In genomic region chr11:79332017-79332416, GRCh38 we compare ENCODE assay signal across 30 cellular contexts.
"Had no signal": no experiment of that assay in that cellular context is flagged by ENCODE, and none has a peak within 500 bp of the region (broad histone marks: within the 10 kb centered on the region; RNA-seq: fewer than 3 reads in every experiment).

No MANE protein-coding gene starts in this region.

- H3K9me3 ChIP-seq: body of pancreas, heart right ventricle, lower lobe of right lung, psoas muscle, stomach, thyroid gland, upper lobe of left lung had no signal

- H3K27me3 ChIP-seq: body of pancreas, foreskin keratinocyte, heart right ventricle, neural progenitor cell, stomach, thyroid gland, upper lobe of left lung had no signal

- H3K9ac ChIP-seq: neural progenitor cell, parathyroid adenoma had no signal

- H3K4me3 ChIP-seq: body of pancreas, heart right ventricle, lower lobe of right lung, neural progenitor cell, psoas muscle, stomach, thyroid gland, upper lobe of left lung had no signal

- H3K4me1 ChIP-seq: body of pancreas, foreskin keratinocyte, lower lobe of right lung, parathyroid adenoma, psoas muscle, stomach, upper lobe of left lung had no signal

- DNase-seq: activated CD4-positive, alpha-beta memory T cell treated with anti-CD3 and anti-CD28 coated beads, Interleukin-2, amount 10 ng/mL, durations not matched to agents 7 days and 5 days; activated CD4-positive, alpha-beta T cell treated with anti-CD3 and anti-CD28 coated beads, Interleukin-2, amount 10 ng/mL, durations not matched to agents 24 days and 14 days; activated CD8-positive, alpha-beta memory T cell treated with anti-CD3 and anti-CD28 coated beads, Interleukin-2, amount 50 U/mL, for 48 hours; activated gamma-delta T cell; activated naive CD4-positive, alpha-beta T cell treated with anti-CD3 and anti-CD28 coated beads, Interleukin-2, amount 10 ng/mL, durations not matched to agents 7 days and 5 days; activated naive CD8-positive, alpha-beta T cell treated with anti-CD3 and anti-CD28 coated beads, Interleukin-2, amount 10 ng/mL, durations not matched to agents 7 days and 5 days; activated T-cell treated with anti-CD3 and anti-CD28 coated beads, Interleukin-2, amount 50 U/mL, for 24 hours; amygdala; body of pancreas; cortex of kidney; effector memory CD8-positive, alpha-beta T cell; erythroblast; foreskin keratinocyte; lower lobe of right lung; mesenchymal stem cell; naive thymus-derived CD8-positive, alpha-beta T cell; occipital lobe; psoas muscle; stimulated activated CD4-positive, alpha-beta T cell treated with anti-CD3 and anti-CD28 coated beads, Interleukin-15, amount 100 ng/mL, for 24 hours; stimulated activated CD4-positive, alpha-beta T cell treated with anti-CD3 and anti-CD28 coated beads, Interleukin-2, amount 100 ng/mL, for 24 hours; stimulated activated naive B cell treated with anti-CD40 and anti-IgM and Interleukin-4, amounts not matched to agents 10 μg/mL and 1 μg/mL and 100 μg/mL, for 72 hours; stomach; T-helper 9 cell; thyroid gland; upper lobe of left lung; WERI-Rb-1 had no signal

- H2AFZ ChIP-seq: neural progenitor cell, parathyroid adenoma had no signal

- H3K27ac ChIP-seq: body of pancreas, foreskin keratinocyte, heart right ventricle, lower lobe of right lung, neural progenitor cell, parathyroid adenoma, psoas muscle, stomach, thyroid gland, upper lobe of left lung, WERI-Rb-1 had no signal

- H3K4me2 ChIP-seq: neural progenitor cell had no signal

- H3K79me2 ChIP-seq: parathyroid adenoma had no signal

- H3K36me3 ChIP-seq: heart right ventricle, lower lobe of right lung, neural progenitor cell, stomach, thyroid gland, upper lobe of left lung, WERI-Rb-1 had no signal

- ATAC-seq: activated CD4-positive, CD25-positive, alpha-beta regulatory T cell treated with anti-CD3 and anti-CD28 coated beads, Interleukin-2, amount 50 U/mL, for 24 hours; body of pancreas; effector memory CD8-positive, alpha-beta T cell; foreskin keratinocyte; lower lobe of right lung; naive thymus-derived CD8-positive, alpha-beta T cell; psoas muscle; stimulated activated naive B cell treated with anti-CD40 and anti-IgM and Interleukin-4, amounts not matched to agents 10 μg/mL and 1 μg/mL and 100 μg/mL, for 72 hours had no signal
